ENCODE assay signal across 1 cellular context in the genomic region with DNA sequence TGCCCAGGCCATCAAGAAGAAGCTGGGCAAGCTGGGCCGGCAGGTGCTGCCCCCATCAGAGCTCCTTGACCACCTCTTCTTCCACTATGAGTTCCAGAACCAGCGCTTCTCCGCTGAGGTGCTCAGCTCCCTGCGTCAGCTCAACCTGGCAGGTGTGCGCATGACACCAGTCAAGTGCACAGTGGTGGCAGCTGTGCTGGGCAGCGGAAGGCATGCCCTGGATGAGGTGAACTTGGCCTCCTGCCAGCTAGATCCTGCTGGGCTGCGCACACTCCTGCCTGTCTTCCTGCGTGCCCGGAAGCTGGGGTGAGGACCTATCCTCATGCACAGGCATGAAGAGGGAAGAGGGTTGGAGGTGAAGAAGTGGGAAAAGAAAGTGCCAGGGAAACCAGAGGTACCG.
TF ChIP-seq lines count a peak whose summit lies in the region.

No MANE protein-coding gene starts in this region.

TF ChIP-seq in K562, 482 proteins besides CTCF, POLR2A, EP300 and RAD21:
- TF ChIP-seq FIP1L1 (IDR thresholded peaks at IDR 0.05; ENCODE audit: low read depth, low read length, poor library complexity, severe bottlenecking) (no peak), NFIC (IDR thresholded peaks at IDR 0.05) (peak; percentile 90), YBX1 (IDR thresholded peaks at IDR 0.05) (no peak), NFIX (CRISPR knock-in tag; IDR thresholded peaks at IDR 0.05; ENCODE audit: low read depth) (peak; percentile 49)
